29 cellular contexts compared by ENCODE assay signal in genomic region chr6:160764847-160765246, GRCh38.
"Had no signal": no experiment of that assay in that cellular context is flagged by ENCODE, and none has a peak within 500 bp of the region (broad histone marks: within the 10 kb centered on the region; RNA-seq: fewer than 3 reads in every experiment).

No MANE protein-coding gene starts in this region.

- H3K4me1 ChIP-seq: breast epithelium, foreskin keratinocyte, pancreas, prostate gland, uterus had no signal

- ATAC-seq: activated CD4-positive, alpha-beta T cell treated with anti-CD3 and anti-CD28 coated beads for 36 hours; activated CD8-positive, alpha-beta memory T cell treated with anti-CD3 and anti-CD28 coated beads, Interleukin-2, amount 10 ng/mL, durations not matched to agents 7 days and 5 days; activated CD8-positive, alpha-beta T cell treated with anti-CD3 and anti-CD28 coated beads, Interleukin-2, amount 10 ng/mL, durations not matched to agents 7 days and 5 days; activated naive CD8-positive, alpha-beta T cell treated with anti-CD3 and anti-CD28 coated beads, Interleukin-2, amount 50 U/mL, for 24 hours; foreskin keratinocyte; heart left ventricle; pancreas; stimulated activated memory B cell treated with anti-CD40 and anti-IgM and Interleukin-4, amounts not matched to agents 10 μg/mL and 1 μg/mL and 100 μg/mL, for 72 hours had no signal

- H3K9me3 Mint-ChIP-seq: activated naive CD4-positive, alpha-beta T cell treated with anti-CD3 and anti-CD28 coated beads, Interleukin-2, amount 50 U/mL, for 24 hours; activated T-helper 2 cell treated with anti-CD3 and anti-CD28 coated beads, Interferon-gamma antibody, Interleukin-2, Interleukin-4, amounts not matched to agents 10 μg/mL and 5 μg/mL and 100 μg/mL, durations not matched to agents 14 hours and 24 hours and 36 hours; T-helper 2 cell treated with Interferon-gamma antibody and Interleukin-4, amounts not matched to agents 5 μg/mL and 100 μg/mL, for 36 hours had no signal

- FAIRE-seq: pancreas, small intestine had no signal

- H3K27ac ChIP-seq: breast epithelium, esophagus muscularis mucosa, foreskin keratinocyte, heart left ventricle, pancreas, prostate gland, sigmoid colon, tibial nerve, uterus had no signal

- H3K9me3 ChIP-seq: pancreas, prostate gland, uterus had no signal

- H3K36me3 Mint-ChIP-seq: activated CD8-positive, alpha-beta memory T cell treated with anti-CD3 and anti-CD28 coated beads, Interleukin-2, amount 10 ng/mL, durations not matched to agents 7 days and 5 days; activated naive CD4-positive, alpha-beta T cell treated with anti-CD3 and anti-CD28 coated beads, Interleukin-2, amount 50 U/mL, for 24 hours; stimulated activated memory B cell treated with anti-CD40 and anti-IgM and Interleukin-4, amounts not matched to agents 10 μg/mL and 1 μg/mL and 100 μg/mL, for 72 hours had no signal

- DNase-seq: activated CD4-positive, alpha-beta T cell treated with anti-CD3 and anti-CD28 coated beads for 36 hours; activated CD4-positive, CD25-positive, alpha-beta regulatory T cell; activated CD8-positive, alpha-beta memory T cell treated with anti-CD3 and anti-CD28 coated beads, Interleukin-2, amount 10 ng/mL, durations not matched to agents 7 days and 5 days; activated CD8-positive, alpha-beta T cell treated with anti-CD3 and anti-CD28 coated beads, Interleukin-2, amount 10 ng/mL, durations not matched to agents 7 days and 5 days; activated naive CD8-positive, alpha-beta T cell treated with anti-CD3 and anti-CD28 coated beads, Interleukin-2, amount 50 U/mL, for 24 hours; activated T-cell treated with anti-CD3 and anti-CD28 coated beads, Interleukin-2, amount 50 U/mL, for 48 hours; amygdala; foreskin keratinocyte; heart left ventricle; hypothalamus; pancreas; retina; sigmoid colon; small intestine; stimulated activated CD4-positive, alpha-beta T cell treated with anti-CD3 and anti-CD28 coated beads, Interleukin-4, amount 100 ng/mL, for 24 hours; T-helper 1 cell; uterus had no signal

- H3K4me3 Mint-ChIP-seq: activated CD4-positive, alpha-beta T cell treated with anti-CD3 and anti-CD28 coated beads for 36 hours; activated CD8-positive, alpha-beta memory T cell treated with anti-CD3 and anti-CD28 coated beads, Interleukin-2, amount 10 ng/mL, durations not matched to agents 7 days and 5 days; activated CD8-positive, alpha-beta T cell treated with anti-CD3 and anti-CD28 coated beads, Interleukin-2, amount 10 ng/mL, durations not matched to agents 7 days and 5 days; activated naive CD4-positive, alpha-beta T cell treated with anti-CD3 and anti-CD28 coated beads, Interleukin-2, amount 50 U/mL, for 24 hours; activated naive CD8-positive, alpha-beta T cell treated with anti-CD3 and anti-CD28 coated beads, Interleukin-2, amount 50 U/mL, for 24 hours; central memory CD8-positive, alpha-beta T cell; dendritic cell treated with granulocyte-macrophage colony-stimulating factor and Interleukin-4, amounts not matched to agents 40 ng/mL and 50 ng/mL, for 4 days; memory B cell; natural killer cell treated with Interleukin-12 subunit alpha and Interleukin-12 subunit beta and Interleukin-15 and Interleukin-18, amount 100 ng/mL, for 72 hours; stimulated activated memory B cell treated with anti-CD40 and anti-IgM and Interleukin-4, amounts not matched to agents 10 μg/mL and 1 μg/mL and 100 μg/mL, for 72 hours; T-helper 2 cell treated with Interferon-gamma antibody and Interleukin-4, amounts not matched to agents 5 μg/mL and 100 μg/mL, for 36 hours had no signal

- H3K27me3 ChIP-seq: breast epithelium, foreskin keratinocyte, pancreas, sigmoid colon, uterus had no signal

- H3K36me3 ChIP-seq: breast epithelium, esophagus muscularis mucosa, heart left ventricle, pancreas, prostate gland, sigmoid colon, tibial nerve, uterus had no signal

- H3K4me3 ChIP-seq: breast epithelium, esophagus muscularis mucosa, heart left ventricle, pancreas, prostate gland, sigmoid colon, tibial nerve, uterus had no signal

- H3K27ac Mint-ChIP-seq: activated CD4-positive, alpha-beta T cell treated with anti-CD3 and anti-CD28 coated beads for 36 hours; activated CD8-positive, alpha-beta memory T cell treated with anti-CD3 and anti-CD28 coated beads, Interleukin-2, amount 10 ng/mL, durations not matched to agents 7 days and 5 days; activated CD8-positive, alpha-beta T cell treated with anti-CD3 and anti-CD28 coated beads, Interleukin-2, amount 10 ng/mL, durations not matched to agents 7 days and 5 days; activated naive CD4-positive, alpha-beta T cell treated with anti-CD3 and anti-CD28 coated beads, Interleukin-2, amount 50 U/mL, for 24 hours; activated naive CD8-positive, alpha-beta T cell treated with anti-CD3 and anti-CD28 coated beads, Interleukin-2, amount 50 U/mL, for 24 hours; activated T-helper 2 cell treated with anti-CD3 and anti-CD28 coated beads, Interferon-gamma antibody, Interleukin-2, Interleukin-4, amounts not matched to agents 10 μg/mL and 5 μg/mL and 100 μg/mL, durations not matched to agents 14 hours and 24 hours and 36 hours; dendritic cell treated with granulocyte-macrophage colony-stimulating factor and Interleukin-4, amounts not matched to agents 40 ng/mL and 50 ng/mL, for 4 days; memory B cell; natural killer cell treated with Interleukin-12 subunit alpha and Interleukin-12 subunit beta and Interleukin-15 and Interleukin-18, amount 100 ng/mL, for 72 hours; stimulated activated memory B cell treated with anti-CD40 and anti-IgM and Interleukin-4, amounts not matched to agents 10 μg/mL and 1 μg/mL and 100 μg/mL, for 72 hours; T-helper 2 cell treated with Interferon-gamma antibody and Interleukin-4, amounts not matched to agents 5 μg/mL and 100 μg/mL, for 36 hours had no signal
